Comparison of ENCODE assay signal across 24 cellular contexts in genomic region chr10:120387326-120387725, GRCh38.
A peak's percentile ranks its signal among the peaks of the same experiment; 100 is the strongest.
DNase-seq lines count a peak whose midpoint lies in the region; ATAC-seq and TF ChIP-seq lines count a peak whose summit lies in the region.
"Had no signal": no experiment of that assay in that cellular context is flagged by ENCODE, and none has a peak within 500 bp of the region (broad histone marks: within the 10 kb centered on the region; RNA-seq: fewer than 3 reads in every experiment).

No MANE protein-coding gene starts in this region.

- CTCF ChIA-PET in SK-N-SH (lab: Yijun Ruan, JAX): interaction anchor here (1.0 kb wide), 1 partner anchor 35 kb away, joined by 3 read pairs; no protein-coding TSS in a partner anchor

- no peak for TF ChIP-seq RAD21 in SK-N-SH (IDR thresholded peaks at IDR 0.05; ENCODE audit: low read length)

- H2AFZ ChIP-seq in SK-N-SH (ENCODE audit: low read depth): peak overlapping the region; percentile 17; the same call in 1 of the 2 replicates

- H3F3A ChIP-seq in SK-N-SH (replicated peaks; ENCODE audit: insufficient read depth): peaks cover 14% of the 10 kb centered on the region

- H3K4me3 Mint-ChIP-seq in endothelial cell (ENCODE audit: unreplicated experiment) (no peak overlapping the region), chondrocyte (ENCODE audit: unreplicated experiment) (no peak overlapping the region)
- H3K4me3 Mint-ChIP-seq: naive B cell had no signal

- peak overlapping the region in 1 of 2 experiments; percentile 91; a peak in 2 of 4 replicates for H3K27ac ChIP-seq in SK-N-SH (ENCODE audit: low read depth in 2 of 2, low read length in 1 of 2)
- H3K27ac ChIP-seq: BLaER1, gastroesophageal sphincter, sigmoid colon, uterus, VCaP had no signal

- H3K4me1 Mint-ChIP-seq in endothelial cell (ENCODE audit: unreplicated experiment) (no peaks in the 10 kb centered on the region), chondrocyte (ENCODE audit: low read depth) (peaks cover 6% of the 10 kb centered on the region)
- H3K4me1 Mint-ChIP-seq: naive B cell had no signal

- TF ChIP-seq CTCF in SK-N-SH (IDR thresholded peaks at IDR 0.05) (no peak), fibroblast of the aortic adventitia (IDR thresholded peaks at IDR 0.05; ENCODE audit: insufficient read depth, low read length) (no peak), endothelial cell (IDR thresholded peaks at IDR 0.05; ENCODE audit: unreplicated experiment) (no peak), chondrocyte (IDR thresholded peaks at IDR 0.05) (no peak)

- 37% methylated on average over 2 of the region's 2 CpGs for WGBS in SK-N-SH (ENCODE audit: low lambda C conversion rate)

- peaks cover 0 to 21% of the 10 kb centered on the region in 2 experiments; a peak in 3 of 4 replicates for H3K4me1 ChIP-seq in SK-N-SH (ENCODE audit: control insufficient read depth in 1 of 2, insufficient read depth in 2 of 2, low read depth in 1 of 2, low read length in 1 of 2)
- H3K4me1 ChIP-seq in skeletal muscle satellite cell (ENCODE audit: control insufficient read depth, insufficient read depth, low read length): peaks cover 7% of the 10 kb centered on the region
- H3K4me1 ChIP-seq: BLaER1, gastroesophageal sphincter, sigmoid colon, uterus had no signal

- H3K36me3 ChIP-seq in SK-N-SH (replicated peaks in 1 of 2; ENCODE audit: control insufficient read depth in 1 of 2, insufficient read depth in 2 of 2, low read length in 1 of 2) (no peaks in the 10 kb centered on the region), skeletal muscle satellite cell (ENCODE audit: insufficient read depth, low read length) (no peaks in the 10 kb centered on the region)
- H3K36me3 ChIP-seq: BLaER1, gastroesophageal sphincter, sigmoid colon, uterus had no signal

- H3K27me3 Mint-ChIP-seq in endothelial cell (ENCODE audit: unreplicated experiment) (peaks cover 2% of the 10 kb centered on the region), chondrocyte (ENCODE audit: low read depth) (peaks cover 1% of the 10 kb centered on the region)

- H3K9me3 ChIP-seq in SK-N-SH (no peaks in the 10 kb centered on the region), skeletal muscle satellite cell (replicated peaks; ENCODE audit: low read length) (no peaks in the 10 kb centered on the region)
- H3K9me3 ChIP-seq: BLaER1, gastroesophageal sphincter, sigmoid colon, uterus had no signal

- H3K27ac Mint-ChIP-seq in endothelial cell (ENCODE audit: unreplicated experiment) (no peak overlapping the region), chondrocyte (ENCODE audit: unreplicated experiment) (no peak overlapping the region)
- H3K27ac Mint-ChIP-seq: naive B cell had no signal

- peak overlapping the region; percentile 64; the same call in 1 of the 2 replicates for H3K9ac ChIP-seq in SK-N-SH
- no peak overlapping the region for H3K9ac ChIP-seq in skeletal muscle satellite cell (ENCODE audit: low read depth, low read length)
- H3K9ac ChIP-seq: BLaER1 had no signal

- H3K4me3 ChIP-seq in SK-N-SH (ENCODE audit: low read depth in 2 of 2, low read length in 1 of 2) (0 out of 4 replicates have a peak overlapping the region, but pooled peaks of 1 of the 2 experiments have one; percentile 9), fibroblast of the aortic adventitia (ENCODE audit: low read depth, low read length) (no peak overlapping the region), skeletal muscle satellite cell (ENCODE audit: low read length) (peak overlapping the region; percentile 37)
- H3K4me3 ChIP-seq: BLaER1, gastroesophageal sphincter, sigmoid colon, uterus had no signal

- H3K79me2 ChIP-seq in SK-N-SH (ENCODE audit: insufficient read depth): no peaks in the 10 kb centered on the region

- H3K36me3 Mint-ChIP-seq in endothelial cell (ENCODE audit: low read depth, unreplicated experiment) (no peaks in the 10 kb centered on the region), chondrocyte (ENCODE audit: low read depth) (no peaks in the 10 kb centered on the region)
- H3K36me3 Mint-ChIP-seq: naive B cell had no signal

- POLR2A ChIA-PET in SK-N-SH (lab: Yijun Ruan, JAX): no interaction called here

- H4K20me1 ChIP-seq in SK-N-SH (ENCODE audit: insufficient read depth): no peaks in the 10 kb centered on the region
- H4K20me1 ChIP-seq: BLaER1 had no signal

- no peak; a peak in 1 of 4 replicates for TF ChIP-seq EP300 in SK-N-SH (IDR thresholded peaks at IDR 0.05; ENCODE audit: borderline replicate concordance in 1 of 2, low read depth in 1 of 2, low read length in 1 of 2)

- no peaks in the 10 kb centered on the region for H3K27me3 ChIP-seq in SK-N-SH (ENCODE audit: insufficient read depth)
- H3K27me3 ChIP-seq in skeletal muscle satellite cell (ENCODE audit: control insufficient read depth, insufficient read depth, low read length): no peaks in the 10 kb centered on the region
- H3K27me3 ChIP-seq: BLaER1, sigmoid colon, uterus had no signal

- ATAC-seq in GM18511 (IDR thresholded peaks at IDR 0.05; ENCODE audit: unreplicated experiment): no peak
- no peak for ATAC-seq in GM21576 (IDR thresholded peaks at IDR 0.05; ENCODE audit: unreplicated experiment)
- ATAC-seq: gastroesophageal sphincter, Right ventricle myocardium inferior had no signal

- H3K9me3 Mint-ChIP-seq in endothelial cell (ENCODE audit: unreplicated experiment) (no peaks in the 10 kb centered on the region), chondrocyte (ENCODE audit: low read depth) (no peaks in the 10 kb centered on the region)

- peak overlapping the region; percentile 66 for H3K4me2 ChIP-seq in SK-N-SH
- H3K4me2 ChIP-seq in skeletal muscle satellite cell (ENCODE audit: low read length): peak overlapping the region; percentile 39
- H3K4me2 ChIP-seq: BLaER1 had no signal

- DNase-seq in EH (ENCODE audit: low read depth) (peak; percentile 83), SK-N-SH (no peak), fibroblast of the aortic adventitia (ENCODE audit: low read depth) (peak; percentile 28), endothelial cell (ENCODE audit: low spot score) (no peak), chondrocyte (ENCODE audit: low spot score) (no peak)
- DNase-seq: activated CD4-positive, alpha-beta T cell treated with anti-CD3 and anti-CD28 coated beads, Interleukin-2, amount 50 U/mL, for 48 hours; activated naive CD4-positive, alpha-beta T cell treated with Interleukin-2 at 50 U/mL for 16 hours; aorta; cortex of kidney; DMS 273 treated with DMSO at 0.1 percent for 48 hours; H7; MM.1S; naive B cell; NCI-H187; sigmoid colon; T-helper 1 cell; uterus had no signal

- H3K9me2 ChIP-seq in SK-N-SH: no peaks in the 10 kb centered on the region

TF ChIP-seq in SK-N-SH, 30 proteins besides CTCF, POLR2A, EP300 and RAD21:
- TF ChIP-seq NFIC (IDR thresholded peaks at IDR 0.05; ENCODE audit: borderline replicate concordance) (peak; percentile 37; the same call in 1 of the 2 replicates), PBX3 (IDR thresholded peaks at IDR 0.05) (peak; percentile 12; the same call in 1 of the 2 replicates), SIN3A (IDR thresholded peaks at IDR 0.05; ENCODE audit: borderline replicate concordance, low read depth, low read length) (no peak), TEAD4 (IDR thresholded peaks at IDR 0.05; ENCODE audit: borderline replicate concordance, insufficient read depth) (0 out of 2 replicates have a peak, but pooled peaks have one; percentile 24), GATA2 (CRISPR knock-in tag; IDR thresholded peaks at IDR 0.05) (no peak), FOSL2 (IDR thresholded peaks at IDR 0.05; ENCODE audit: borderline replicate concordance, low read depth) (peak; percentile 69), JUND (IDR thresholded peaks at IDR 0.05) (peak; percentile 43), ELF1 (IDR thresholded peaks at IDR 0.05) (no peak), EZH2phosphoT487 (IDR thresholded peaks at IDR 0.05; ENCODE audit: borderline replicate concordance, low read depth) (no peak)

Comparison
In these comparisons a context has a peak if more than half of its experiments do, and no peak if none do; other contexts are left out.
1. DNase-seq: peak in EH (single experiment) and fibroblast of the aortic adventitia (single experiment); none in SK-N-SH (single experiment), endothelial cell (single experiment) and chondrocyte (single experiment).